In genomic region chr15:90991587-90992285, GRCh38 we compare ENCODE assay signal across 1 cellular context.
TF ChIP-seq lines count a peak whose summit lies in the region.

No MANE protein-coding gene starts in this region.

TF ChIP-seq in WTC11, 78 proteins besides CTCF, POLR2A, EP300 and RAD21 (continued from another document):
- TF ChIP-seq ARID4B (CRISPR knock-in tag; IDR thresholded peaks at IDR 0.05; ENCODE audit: borderline replicate concordance) (no peak), E2F1 (CRISPR knock-in tag; IDR thresholded peaks at IDR 0.05) (no peak), ZNF317 (CRISPR knock-in tag; IDR thresholded peaks at IDR 0.05; ENCODE audit: borderline replicate concordance, low read depth) (no peak), TEAD1 (CRISPR knock-in tag; IDR thresholded peaks at IDR 0.05) (no peak), ZNF232 (CRISPR knock-in tag; IDR thresholded peaks at IDR 0.05) (no peak), AFF4 (CRISPR knock-in tag; IDR thresholded peaks at IDR 0.05; ENCODE audit: borderline replicate concordance) (no peak)
TF ChIP-seq in WTC11: peak in this region for 0.
